Comparison of ENCODE assay signal across 19 cellular contexts in the genomic region with DNA sequence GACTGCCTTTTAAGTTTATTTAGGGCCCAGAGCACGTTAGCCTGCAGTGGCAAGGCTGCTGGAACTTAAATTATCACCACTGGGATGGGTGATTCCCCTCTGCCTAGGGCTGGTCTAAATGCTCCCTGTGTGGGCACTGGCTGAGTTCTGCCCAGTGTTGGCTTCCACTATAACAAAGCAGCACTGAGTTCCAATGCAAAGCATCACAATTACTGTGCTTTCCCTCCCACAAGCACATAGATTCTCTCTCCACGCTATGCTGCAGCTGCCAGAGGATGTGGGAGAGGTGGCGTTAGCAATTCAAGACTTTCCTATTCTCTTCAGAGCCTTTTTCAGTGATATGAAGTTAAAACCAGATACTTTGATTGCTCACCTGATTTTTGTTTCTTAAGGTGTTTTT.
DNase-seq lines count a peak whose midpoint lies in the region; ATAC-seq and TF ChIP-seq lines count a peak whose summit lies in the region.
"Had no signal": no experiment of that assay in that cellular context is flagged by ENCODE, and none has a peak within 500 bp of the region (broad histone marks: within the 10 kb centered on the region; RNA-seq: fewer than 3 reads in every experiment).

No MANE protein-coding gene starts in this region.

- no peaks in the 10 kb centered on the region for H3F3A ChIP-seq in GM23338 (replicated peaks; ENCODE audit: low read depth)

- H3K4me1 ChIP-seq in GM23338 (ENCODE audit: insufficient read depth) (peaks cover 10% of the 10 kb centered on the region; the same call in 1 of the 2 replicates), upper lobe of right lung (no peaks in the 10 kb centered on the region)
- H3K4me1 ChIP-seq: BLaER1, Caco-2 had no signal

- no peak overlapping the region for H3K4me2 ChIP-seq in GM23338
- H3K4me2 ChIP-seq: BLaER1 had no signal

- H3K27ac Mint-ChIP-seq in GM23338 (no peak overlapping the region), WTC11 (no peak overlapping the region; the same call in 1 of the 2 replicates), mesothelial cell of epicardium (no peak overlapping the region)
- H3K27ac Mint-ChIP-seq: B cell; CD4-positive, CD25-positive, alpha-beta regulatory T cell; CD8-positive, alpha-beta T cell; HFFc6 had no signal

- H3K36me3 Mint-ChIP-seq in GM23338 (ENCODE audit: low read depth), result no peaks in the 10 kb centered on the region; the same call in 2 of the 3 replicates
- H3K36me3 Mint-ChIP-seq in WTC11, result peaks cover 10% of the 10 kb centered on the region
- peaks cover 10% of the 10 kb centered on the region for H3K36me3 Mint-ChIP-seq in mesothelial cell of epicardium
- H3K36me3 Mint-ChIP-seq: CD4-positive, CD25-positive, alpha-beta regulatory T cell; CD8-positive, alpha-beta T cell had no signal

- no peaks in the 10 kb centered on the region for H3K9me2 ChIP-seq in GM23338 (ENCODE audit: insufficient read depth)

- H3K4me3 Mint-ChIP-seq in GM23338 (no peak overlapping the region), WTC11 (no peak overlapping the region), mesothelial cell of epicardium (no peak overlapping the region)
- H3K4me3 Mint-ChIP-seq: B cell; CD4-positive, CD25-positive, alpha-beta regulatory T cell; CD8-positive, alpha-beta T cell; H9; HFFc6 had no signal

- POLR2A ChIA-PET in WTC11 (lab: Charles Lee), result no interaction called here

- no peak overlapping the region for H3K27ac ChIP-seq in GM23338 (ENCODE audit: low read depth)
- no peak overlapping the region for H3K27ac ChIP-seq in upper lobe of right lung
- H3K27ac ChIP-seq: BLaER1, C4-2B, GM23248 had no signal

- ATAC-seq in GM23338 (peak; percentile 62), WTC11 (peak; percentile 60), upper lobe of right lung (no peak)
- ATAC-seq: CD8-positive, alpha-beta T cell had no signal

- H3K4me3 ChIP-seq in GM23338 (no peak overlapping the region), upper lobe of right lung (no peak overlapping the region)
- H3K4me3 ChIP-seq: BLaER1, GM23248 had no signal

- no peak for DNase-seq in GM23338 (ENCODE audit: low spot score)
- DNase-seq in WTC11 (ENCODE audit: low spot score), result no peak
- peak; percentile 11 for DNase-seq in occipital lobe (lab: John Stamatoyannopoulos, UW)
- no peak for DNase-seq in G401 (ENCODE audit: low spot score)
- no peak for DNase-seq in mesothelial cell of epicardium (ENCODE audit: low spot score in 2 of 2, unreplicated experiment in 2 of 2)
- DNase-seq in NCI-H1092 (lab: John Stamatoyannopoulos, UW), result no peak
- DNase-seq in upper lobe of right lung, result no peak
- DNase-seq: Caco-2; CD4-positive, CD25-positive, alpha-beta regulatory T cell; CD8-positive, alpha-beta T cell; DMS153; EL; GF-D8; GM23248; H9; HFFc6 had no signal

- in situ Hi-C loops in G401 (cut with HindIII; ENCODE audit: low sequenced_read_pairs), result no loop called here

- no peak overlapping the region for H2AFZ ChIP-seq in GM23338
- H2AFZ ChIP-seq: GM23248 had no signal

- H3K27me3 ChIP-seq in GM23338 (ENCODE audit: insufficient read depth) (no peaks in the 10 kb centered on the region), upper lobe of right lung (no peaks in the 10 kb centered on the region)
- H3K27me3 ChIP-seq: BLaER1 had no signal

- H3K27me3 Mint-ChIP-seq in GM23338 (ENCODE audit: insufficient read depth, low read depth, poor library complexity), result peaks cover 3% of the 10 kb centered on the region
- H3K27me3 Mint-ChIP-seq in WTC11 (ENCODE audit: low read depth), result no peaks in the 10 kb centered on the region
- H3K27me3 Mint-ChIP-seq in mesothelial cell of epicardium (ENCODE audit: low read depth), result no peaks in the 10 kb centered on the region
- H3K27me3 Mint-ChIP-seq: B cell; CD4-positive, CD25-positive, alpha-beta regulatory T cell had no signal

- intact Hi-C loops in upper lobe of right lung (cut with DNase I), result no loop called here

- H3K9me3 ChIP-seq in upper lobe of right lung, result no peaks in the 10 kb centered on the region
- H3K9me3 ChIP-seq: BLaER1, Caco-2 had no signal

- TF ChIP-seq CTCF in GM23338 (conservative IDR thresholded peaks at IDR 0.05; ENCODE audit: low read depth in 2 of 2) (no peak), WTC11 (IDR thresholded peaks at IDR 0.05) (no peak), mesothelial cell of epicardium (IDR thresholded peaks at IDR 0.05; ENCODE audit: unreplicated experiment) (no peak), upper lobe of right lung (IDR thresholded peaks at IDR 0.05) (no peak)

- CTCF ChIA-PET in WTC11 (lab: Charles Lee), result no interaction called here

- no peaks in the 10 kb centered on the region for H4K20me1 ChIP-seq in GM23338 (replicated peaks; ENCODE audit: insufficient read depth)
- H4K20me1 ChIP-seq: BLaER1 had no signal

- H3K4me1 Mint-ChIP-seq in GM23338, result peaks cover 10% of the 10 kb centered on the region
- peaks cover 11% of the 10 kb centered on the region for H3K4me1 Mint-ChIP-seq in WTC11
- H3K4me1 Mint-ChIP-seq in mesothelial cell of epicardium, result no peaks in the 10 kb centered on the region
- H3K4me1 Mint-ChIP-seq: B cell; CD4-positive, CD25-positive, alpha-beta regulatory T cell had no signal

- no peaks in the 10 kb centered on the region for H3K36me3 ChIP-seq in GM23338 (ENCODE audit: insufficient read depth)
- H3K36me3 ChIP-seq in upper lobe of right lung, result no peaks in the 10 kb centered on the region
- H3K36me3 ChIP-seq: BLaER1 had no signal

- H3K79me2 ChIP-seq in GM23338 (replicated peaks; ENCODE audit: insufficient read depth), result no peaks in the 10 kb centered on the region

- H3K9me3 Mint-ChIP-seq in GM23338, result no peaks in the 10 kb centered on the region
- 0 out of 2 replicates have a peak, but pooled peaks cover 3% of the 10 kb centered on the region for H3K9me3 Mint-ChIP-seq in WTC11
- H3K9me3 Mint-ChIP-seq in mesothelial cell of epicardium, result peaks cover 24% of the 10 kb centered on the region
- H3K9me3 Mint-ChIP-seq: H9 had no signal

TF ChIP-seq in GM23338, 12 proteins besides CTCF, POLR2A, EP300 and RAD21 (continues in another document):
- no peak for TF ChIP-seq STAT1 (IDR thresholded peaks at IDR 0.05; ENCODE audit: unreplicated experiment)

TF ChIP-seq in WTC11, 78 proteins besides CTCF, POLR2A, EP300 and RAD21:
- TF ChIP-seq JUN (CRISPR knock-in tag; IDR thresholded peaks at IDR 0.05) (no peak), NFYB (CRISPR knock-in tag; conservative IDR thresholded peaks at IDR 0.05; ENCODE audit: low read depth) (no peak), ZNF281 (CRISPR knock-in tag; IDR thresholded peaks at IDR 0.05) (no peak), SP1 (CRISPR knock-in tag; conservative IDR thresholded peaks at IDR 0.05) (no peak), NR3C1 (CRISPR knock-in tag; conservative IDR thresholded peaks at IDR 0.05; ENCODE audit: low read depth) (no peak), SMAD4 (CRISPR knock-in tag; IDR thresholded peaks at IDR 0.05) (no peak)
- TF ChIP-seq, protein P1, sequence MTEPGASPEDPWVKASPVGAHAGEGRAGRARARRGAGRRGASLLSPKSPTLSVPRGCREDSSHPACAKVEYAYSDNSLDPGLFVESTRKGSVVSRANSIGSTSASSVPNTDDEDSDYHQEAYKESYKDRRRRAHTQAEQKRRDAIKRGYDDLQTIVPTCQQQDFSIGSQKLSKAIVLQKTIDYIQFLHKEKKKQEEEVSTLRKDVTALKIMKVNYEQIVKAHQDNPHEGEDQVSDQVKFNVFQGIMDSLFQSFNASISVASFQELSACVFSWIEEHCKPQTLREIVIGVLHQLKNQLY (CRISPR knock-in tag; IDR thresholded peaks at IDR 0.05), result no peak
